Comparison of ENCODE assay signal across 1 cellular context in the genomic region with DNA sequence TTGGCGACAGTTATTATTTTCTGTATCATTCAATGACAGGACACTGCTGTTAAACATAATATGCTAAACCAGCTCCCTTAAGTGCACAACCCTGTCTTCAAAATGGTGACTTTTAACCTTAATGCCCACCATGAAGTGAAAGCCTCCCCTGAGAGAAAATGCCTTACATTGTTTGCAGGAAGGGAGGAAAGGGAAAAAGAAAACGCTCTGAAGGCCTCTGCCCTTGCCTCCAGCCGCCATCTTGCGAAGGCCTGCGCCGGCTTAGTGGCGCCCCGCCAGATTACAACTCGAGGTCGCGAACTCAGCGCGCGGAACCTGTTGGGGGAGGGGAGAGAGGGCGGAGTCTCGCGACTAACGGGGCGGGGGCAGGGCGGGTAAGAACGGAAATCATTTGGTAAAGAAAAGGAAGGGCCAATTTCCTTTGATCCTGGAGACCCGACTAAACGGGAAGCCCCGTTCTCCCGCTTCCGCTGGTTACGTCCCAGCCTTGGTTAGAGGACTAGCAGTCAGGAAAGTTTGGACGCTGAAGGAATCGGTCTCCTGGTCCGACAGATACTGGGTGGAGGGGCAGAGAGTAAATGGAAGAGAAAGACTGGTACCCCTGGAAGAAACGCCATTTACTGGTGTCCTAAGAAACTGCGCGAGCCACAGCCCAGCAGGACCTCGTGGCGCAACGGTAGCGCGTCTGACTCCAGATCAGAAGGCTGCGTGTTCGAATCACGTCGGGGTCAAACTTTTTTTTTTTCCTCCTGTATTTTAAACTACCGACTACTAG.
A peak's percentile ranks its signal among the peaks of the same experiment; 100 is the strongest.
TF ChIP-seq lines count a peak whose summit lies in the region.

No MANE protein-coding gene starts in this region.

TF ChIP-seq in HEK293, 187 proteins besides CTCF, POLR2A, EP300 and RAD21 (continued from another document and continues in another):
- no peak for TF ChIP-seq GFI1B (tag by site-specific recombination; IDR thresholded peaks at IDR 0.05)
- peak; percentile 98 for TF ChIP-seq ZNF664 (tag by site-specific recombination; IDR thresholded peaks at IDR 0.05)
- TF ChIP-seq PRDM4 (tag by site-specific recombination; IDR thresholded peaks at IDR 0.05), result peak; percentile 70
- TF ChIP-seq ZNF223 (tag by site-specific recombination; IDR thresholded peaks at IDR 0.05), result no peak
- peak; percentile 44 for TF ChIP-seq ZNF843 (tag by site-specific recombination; IDR thresholded peaks at IDR 0.05)
- TF ChIP-seq, protein P1, sequence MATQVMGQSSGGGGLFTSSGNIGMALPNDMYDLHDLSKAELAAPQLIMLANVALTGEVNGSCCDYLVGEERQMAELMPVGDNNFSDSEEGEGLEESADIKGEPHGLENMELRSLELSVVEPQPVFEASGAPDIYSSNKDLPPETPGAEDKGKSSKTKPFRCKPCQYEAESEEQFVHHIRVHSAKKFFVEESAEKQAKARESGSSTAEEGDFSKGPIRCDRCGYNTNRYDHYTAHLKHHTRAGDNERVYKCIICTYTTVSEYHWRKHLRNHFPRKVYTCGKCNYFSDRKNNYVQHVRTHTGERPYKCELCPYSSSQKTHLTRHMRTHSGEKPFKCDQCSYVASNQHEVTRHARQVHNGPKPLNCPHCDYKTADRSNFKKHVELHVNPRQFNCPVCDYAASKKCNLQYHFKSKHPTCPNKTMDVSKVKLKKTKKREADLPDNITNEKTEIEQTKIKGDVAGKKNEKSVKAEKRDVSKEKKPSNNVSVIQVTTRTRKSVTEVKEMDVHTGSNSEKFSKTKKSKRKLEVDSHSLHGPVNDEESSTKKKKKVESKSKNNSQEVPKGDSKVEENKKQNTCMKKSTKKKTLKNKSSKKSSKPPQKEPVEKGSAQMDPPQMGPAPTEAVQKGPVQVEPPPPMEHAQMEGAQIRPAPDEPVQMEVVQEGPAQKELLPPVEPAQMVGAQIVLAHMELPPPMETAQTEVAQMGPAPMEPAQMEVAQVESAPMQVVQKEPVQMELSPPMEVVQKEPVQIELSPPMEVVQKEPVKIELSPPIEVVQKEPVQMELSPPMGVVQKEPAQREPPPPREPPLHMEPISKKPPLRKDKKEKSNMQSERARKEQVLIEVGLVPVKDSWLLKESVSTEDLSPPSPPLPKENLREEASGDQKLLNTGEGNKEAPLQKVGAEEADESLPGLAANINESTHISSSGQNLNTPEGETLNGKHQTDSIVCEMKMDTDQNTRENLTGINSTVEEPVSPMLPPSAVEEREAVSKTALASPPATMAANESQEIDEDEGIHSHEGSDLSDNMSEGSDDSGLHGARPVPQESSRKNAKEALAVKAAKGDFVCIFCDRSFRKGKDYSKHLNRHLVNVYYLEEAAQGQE (tag by site-specific recombination; IDR thresholded peaks at IDR 0.05), result 0 out of 2 replicates have a peak, but pooled peaks have one; percentile 32
- peak; percentile 94; the same call in 1 of the 2 replicates for TF ChIP-seq ZNF362 (tag by site-specific recombination; IDR thresholded peaks at IDR 0.05)
- TF ChIP-seq ZNF580 (tag by site-specific recombination; IDR thresholded peaks at IDR 0.05), result peak; percentile 95
- TF ChIP-seq ZFP69B (tag by site-specific recombination; IDR thresholded peaks at IDR 0.05), result peak; percentile 20; the same call in 1 of the 2 replicates
- TF ChIP-seq, protein P2, sequence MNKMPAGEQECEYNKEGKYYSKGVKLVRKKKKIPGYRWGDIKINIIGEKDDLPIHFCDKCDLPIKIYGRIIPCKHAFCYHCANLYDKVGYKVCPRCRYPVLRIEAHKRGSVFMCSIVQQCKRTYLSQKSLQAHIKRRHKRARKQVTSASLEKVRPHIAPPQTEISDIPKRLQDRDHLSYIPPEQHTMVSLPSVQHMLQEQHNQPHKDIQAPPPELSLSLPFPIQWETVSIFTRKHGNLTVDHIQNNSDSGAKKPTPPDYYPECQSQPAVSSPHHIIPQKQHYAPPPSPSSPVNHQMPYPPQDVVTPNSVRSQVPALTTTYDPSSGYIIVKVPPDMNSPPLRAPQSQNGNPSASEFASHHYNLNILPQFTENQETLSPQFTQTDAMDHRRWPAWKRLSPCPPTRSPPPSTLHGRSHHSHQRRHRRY (tag by site-specific recombination; IDR thresholded peaks at IDR 0.05), result no peak
- TF ChIP-seq ZFP41 (tag by site-specific recombination; IDR thresholded peaks at IDR 0.05; ENCODE audit: borderline replicate concordance), result no peak
- TF ChIP-seq SETDB1 (IDR thresholded peaks at IDR 0.05; ENCODE audit: insufficient read length, low read length), result no peak
- TF ChIP-seq ZNF280C (tag by site-specific recombination; IDR thresholded peaks at IDR 0.05), result no peak
- TF ChIP-seq, protein P3, sequence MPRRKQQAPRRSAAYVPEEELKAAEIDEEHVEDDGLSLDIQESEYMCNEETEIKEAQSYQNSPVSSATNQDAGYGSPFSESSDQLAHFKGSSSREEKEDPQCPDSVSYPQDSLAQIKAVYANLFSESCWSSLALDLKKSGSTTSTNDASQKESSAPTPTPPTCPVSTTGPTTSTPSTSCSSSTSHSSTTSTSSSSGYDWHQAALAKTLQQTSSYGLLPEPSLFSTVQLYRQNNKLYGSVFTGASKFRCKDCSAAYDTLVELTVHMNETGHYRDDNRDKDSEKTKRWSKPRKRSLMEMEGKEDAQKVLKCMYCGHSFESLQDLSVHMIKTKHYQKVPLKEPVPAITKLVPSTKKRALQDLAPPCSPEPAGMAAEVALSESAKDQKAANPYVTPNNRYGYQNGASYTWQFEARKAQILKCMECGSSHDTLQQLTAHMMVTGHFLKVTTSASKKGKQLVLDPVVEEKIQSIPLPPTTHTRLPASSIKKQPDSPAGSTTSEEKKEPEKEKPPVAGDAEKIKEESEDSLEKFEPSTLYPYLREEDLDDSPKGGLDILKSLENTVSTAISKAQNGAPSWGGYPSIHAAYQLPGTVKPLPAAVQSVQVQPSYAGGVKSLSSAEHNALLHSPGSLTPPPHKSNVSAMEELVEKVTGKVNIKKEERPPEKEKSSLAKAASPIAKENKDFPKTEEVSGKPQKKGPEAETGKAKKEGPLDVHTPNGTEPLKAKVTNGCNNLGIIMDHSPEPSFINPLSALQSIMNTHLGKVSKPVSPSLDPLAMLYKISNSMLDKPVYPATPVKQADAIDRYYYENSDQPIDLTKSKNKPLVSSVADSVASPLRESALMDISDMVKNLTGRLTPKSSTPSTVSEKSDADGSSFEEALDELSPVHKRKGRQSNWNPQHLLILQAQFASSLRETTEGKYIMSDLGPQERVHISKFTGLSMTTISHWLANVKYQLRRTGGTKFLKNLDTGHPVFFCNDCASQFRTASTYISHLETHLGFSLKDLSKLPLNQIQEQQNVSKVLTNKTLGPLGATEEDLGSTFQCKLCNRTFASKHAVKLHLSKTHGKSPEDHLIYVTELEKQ (tag by site-specific recombination; IDR thresholded peaks at IDR 0.05; ENCODE audit: borderline replicate concordance), result peak; percentile 18
- TF ChIP-seq ZNF214 (tag by site-specific recombination; IDR thresholded peaks at IDR 0.05; ENCODE audit: borderline replicate concordance), result no peak
- no peak for TF ChIP-seq ZNF473 (tag by site-specific recombination; IDR thresholded peaks at IDR 0.05)
- no peak for TF ChIP-seq ZNF26 (tag by site-specific recombination; IDR thresholded peaks at IDR 0.05)
- peak; percentile 67 for TF ChIP-seq ZSCAN30 (tag by site-specific recombination; IDR thresholded peaks at IDR 0.05)
- TF ChIP-seq KLF7 (tag by site-specific recombination; IDR thresholded peaks at IDR 0.05; ENCODE audit: borderline replicate concordance), result no peak
- no peak for TF ChIP-seq ZNF174 (tag by site-specific recombination; IDR thresholded peaks at IDR 0.05)
- peak; percentile 75 for TF ChIP-seq ZNF600 (tag by site-specific recombination; IDR thresholded peaks at IDR 0.05)
- peak; percentile 62; the same call in 1 of the 2 replicates for TF ChIP-seq ZBTB6 (tag by site-specific recombination; IDR thresholded peaks at IDR 0.05)
- peak; percentile 41; the same call in 1 of the 2 replicates for TF ChIP-seq ZNF423 (tag by site-specific recombination; IDR thresholded peaks at IDR 0.05)
- no peak for TF ChIP-seq ZNF114 (tag by site-specific recombination; IDR thresholded peaks at IDR 0.05)
- TF ChIP-seq ZSCAN18 (tag by site-specific recombination; IDR thresholded peaks at IDR 0.05), result peak; percentile 1; the same call in 1 of the 2 replicates
- TF ChIP-seq ZNF623 (tag by site-specific recombination; IDR thresholded peaks at IDR 0.05), result peak; percentile 26; the same call in 1 of the 2 replicates
- no peak for TF ChIP-seq ZSCAN16 (tag by site-specific recombination; IDR thresholded peaks at IDR 0.05)
- TF ChIP-seq ZNF544 (tag by site-specific recombination; IDR thresholded peaks at IDR 0.05), result no peak
- peak; percentile 56; the same call in 1 of the 2 replicates for TF ChIP-seq ZBTB48 (tag by site-specific recombination; IDR thresholded peaks at IDR 0.05)
- TF ChIP-seq MEIS1 (CRISPR knock-in tag; IDR thresholded peaks at IDR 0.05; ENCODE audit: borderline replicate concordance), result no peak
- peak; percentile 28; the same call in 1 of the 2 replicates for TF ChIP-seq ZNF626 (tag by site-specific recombination; IDR thresholded peaks at IDR 0.05)
